ENCODE assay signal across 18 cellular contexts in genomic region chr22:21055564-21055834, GRCh38. TPM values are rescaled to one million over a fixed set of nuclear protein-coding genes. Genes with fewer than 3 reads are reported as not detected.
"Had no signal": no experiment of that assay in that cellular context is flagged by ENCODE, and none has a peak within 500 bp of the region (broad histone marks: within the 10 kb centered on the region; RNA-seq: fewer than 3 reads in every experiment).

No MANE protein-coding gene starts in this region.

- DNase-seq: activated CD4-positive, alpha-beta memory T cell treated with anti-CD3 and anti-CD28 coated beads for 36 hours; aorta; esophagus squamous epithelium; foreskin fibroblast; head of caudate nucleus; left lung; psoas muscle; stimulated activated CD4-positive, alpha-beta T cell treated with anti-CD3 and anti-CD28 coated beads, Interleukin-2, amount 100 ng/mL, for 48 hours; stimulated activated naive CD8-positive, alpha-beta T cell treated with anti-CD3 and anti-CD28 coated beads, Interleukin-15, amount 100 ng/mL, for 72 hours; testis had no signal

- H3K9me3 ChIP-seq: breast epithelium, esophagus squamous epithelium, left lung, psoas muscle, testis had no signal

- H3K9me3 Mint-ChIP-seq: activated CD4-positive, alpha-beta memory T cell treated with anti-CD3 and anti-CD28 coated beads for 36 hours; activated T-helper 1 cell treated with anti-CD3 and anti-CD28 coated beads, Interleukin-12 subunit alpha, Interleukin-12 subunit beta, Interleukin-2, Interleukin-4 antibody, amounts not matched to agents 30 ng/mL and 10 ng/mL and 1 ng/mL, durations not matched to agents 14 hours and 24 hours and 36 hours; nephron; stimulated activated naive CD8-positive, alpha-beta T cell treated with anti-CD3 and anti-CD28 coated beads, Interleukin-15, amount 100 ng/mL, for 72 hours had no signal

- ATAC-seq: left lung, psoas muscle, sciatic nerve had no signal

- H3K36me3 Mint-ChIP-seq: activated CD4-positive, alpha-beta memory T cell treated with anti-CD3 and anti-CD28 coated beads for 36 hours had no signal

- H3K27ac Mint-ChIP-seq: activated CD4-positive, alpha-beta memory T cell treated with anti-CD3 and anti-CD28 coated beads for 36 hours; activated T-helper 1 cell treated with anti-CD3 and anti-CD28 coated beads, Interleukin-12 subunit alpha, Interleukin-12 subunit beta, Interleukin-2, Interleukin-4 antibody, amounts not matched to agents 30 ng/mL and 10 ng/mL and 1 ng/mL, durations not matched to agents 14 hours and 24 hours and 36 hours; nephron had no signal

- H3K27me3 ChIP-seq: breast epithelium, testis had no signal

- H3K4me3 ChIP-seq: breast epithelium, esophagus squamous epithelium, left lung, psoas muscle, testis had no signal

- H3K4me1 ChIP-seq: breast epithelium, esophagus squamous epithelium, left lung, psoas muscle, testis had no signal

- H3K27ac ChIP-seq: breast epithelium, esophagus squamous epithelium, left lung, psoas muscle, testis had no signal

- H3K36me3 ChIP-seq: breast epithelium, esophagus squamous epithelium, left lung had no signal

RNA-seq across cellular contexts. Expression of gene LRRC74B, which starts 9.8 kb away (rescaled TPM):
- total RNA-seq: activated CD4-positive, alpha-beta memory T cell treated with anti-CD3 and anti-CD28 coated beads for 36 hours; activated T-helper 1 cell treated with anti-CD3 and anti-CD28 coated beads, Interleukin-12 subunit alpha, Interleukin-12 subunit beta, Interleukin-2, Interleukin-4 antibody, amounts not matched to agents 30 ng/mL and 10 ng/mL and 1 ng/mL, durations not matched to agents 14 hours and 24 hours and 36 hours; aorta; breast epithelium; mucosa of gallbladder; osteoblast; sciatic nerve; T-helper 2 cell treated with Interferon-gamma antibody and Interleukin-4, amounts not matched to agents 100 ng/mL and 5 ng/mL, for 36 hours; urinary bladder had no signal
- polyA plus RNA-seq: urinary bladder had no signal

RNA-seq across cellular contexts. Expression of gene SLC7A4, which starts 23.1 kb away (rescaled TPM):
- total RNA-seq: activated CD4-positive, alpha-beta memory T cell treated with anti-CD3 and anti-CD28 coated beads for 36 hours; activated T-helper 1 cell treated with anti-CD3 and anti-CD28 coated beads, Interleukin-12 subunit alpha, Interleukin-12 subunit beta, Interleukin-2, Interleukin-4 antibody, amounts not matched to agents 30 ng/mL and 10 ng/mL and 1 ng/mL, durations not matched to agents 14 hours and 24 hours and 36 hours; T-helper 2 cell treated with Interferon-gamma antibody and Interleukin-4, amounts not matched to agents 100 ng/mL and 5 ng/mL, for 36 hours had no signal
- polyA plus RNA-seq: aorta had no signal

RNA-seq across cellular contexts. Expression of gene P2RX6, which starts 40.5 kb away (rescaled TPM):
- total RNA-seq: activated CD4-positive, alpha-beta memory T cell treated with anti-CD3 and anti-CD28 coated beads for 36 hours had no signal
